33 cellular contexts compared by ENCODE assay signal in the genomic region with DNA sequence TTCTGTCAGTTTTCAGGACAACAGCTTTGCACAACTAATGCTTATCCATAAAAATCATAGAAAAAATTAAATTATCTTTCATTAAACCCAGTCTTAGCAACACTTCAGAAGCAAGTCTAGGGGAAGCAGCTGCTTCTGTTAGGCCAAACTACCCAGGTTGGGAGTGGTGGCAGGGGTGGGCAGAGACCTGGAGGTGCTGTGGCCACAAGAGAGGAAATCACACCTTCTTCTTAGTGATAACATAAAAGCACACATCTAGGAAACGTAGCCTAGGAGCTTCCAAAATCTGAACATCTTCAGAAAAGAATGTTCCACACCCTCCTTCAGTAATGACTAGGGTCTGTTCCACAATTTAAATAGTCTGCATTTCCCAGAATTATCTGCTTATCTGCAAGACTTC. TPM values are rescaled to one million over a fixed set of nuclear protein-coding genes. Genes with fewer than 3 reads are reported as not detected.
"Had no signal": no experiment of that assay in that cellular context is flagged by ENCODE, and none has a peak within 500 bp of the region (broad histone marks: within the 10 kb centered on the region; RNA-seq: fewer than 3 reads in every experiment).

No MANE protein-coding gene starts in this region.

- H3K36me3 Mint-ChIP-seq: activated naive CD4-positive, alpha-beta T cell treated with anti-CD3 and anti-CD28 coated beads, Interleukin-2, amount 50 U/mL, for 72 hours had no signal

- H3K27ac Mint-ChIP-seq: activated B cell treated with CpG ODN at 0.5 μM for 24 hours; activated CD4-positive, alpha-beta T cell treated with anti-CD3 and anti-CD28 coated beads, Interleukin-2, amount 10 ng/mL, durations not matched to agents 24 days and 14 days; activated CD8-positive, alpha-beta T cell treated with anti-CD3 and anti-CD28 coated beads for 36 hours; activated naive CD4-positive, alpha-beta T cell treated with anti-CD3 and anti-CD28 coated beads for 36 hours; activated naive CD4-positive, alpha-beta T cell treated with anti-CD3 and anti-CD28 coated beads, Interleukin-2, amount 50 U/mL, for 72 hours; activated T-cell treated with anti-CD3 and anti-CD28 coated beads, Interleukin-2, amount 50 U/mL, for 72 hours; activated T-helper 1 cell treated with anti-CD3 and anti-CD28 coated beads, Interleukin-12 subunit alpha, Interleukin-12 subunit beta, Interleukin-2, Interleukin-4 antibody, amounts not matched to agents 30 ng/mL and 10 ng/mL and 1 ng/mL, durations not matched to agents 14 hours and 24 hours and 36 hours; activated T-helper 17 cell treated with anti-CD3 and anti-CD28 coated beads, Interleukin-2, amount 50 U/mL, for 72 hours; T-helper 1 cell treated with Interleukin-12 subunit alpha and Interleukin-12 subunit beta and Interleukin-4 antibody, amounts not matched to agents 30 μg/mL and 1 μg/mL, for 36 hours; T-helper 2 cell treated with Interferon-gamma antibody and Interleukin-4, amounts not matched to agents 5 μg/mL and 100 μg/mL, for 36 hours had no signal

- H3K9me3 Mint-ChIP-seq: activated B cell treated with CpG ODN at 0.5 μM for 24 hours; activated CD4-positive, alpha-beta T cell treated with anti-CD3 and anti-CD28 coated beads, Interleukin-2, amount 10 ng/mL, durations not matched to agents 24 days and 14 days; activated CD8-positive, alpha-beta T cell treated with anti-CD3 and anti-CD28 coated beads for 36 hours; activated naive CD4-positive, alpha-beta T cell treated with anti-CD3 and anti-CD28 coated beads for 36 hours; activated naive CD4-positive, alpha-beta T cell treated with anti-CD3 and anti-CD28 coated beads, Interleukin-2, amount 50 U/mL, for 72 hours; activated T-cell treated with anti-CD3 and anti-CD28 coated beads, Interleukin-2, amount 50 U/mL, for 4 hours; activated T-cell treated with anti-CD3 and anti-CD28 coated beads, Interleukin-2, amount 50 U/mL, for 72 hours; activated T-helper 1 cell treated with anti-CD3 and anti-CD28 coated beads, Interleukin-12 subunit alpha, Interleukin-12 subunit beta, Interleukin-2, Interleukin-4 antibody, amounts not matched to agents 30 ng/mL and 10 ng/mL and 1 ng/mL, durations not matched to agents 14 hours and 24 hours and 36 hours; activated T-helper 17 cell treated with anti-CD3 and anti-CD28 coated beads, Interleukin-2, amount 50 U/mL, for 72 hours; T-helper 1 cell treated with Interleukin-12 subunit alpha and Interleukin-12 subunit beta and Interleukin-4 antibody, amounts not matched to agents 30 μg/mL and 1 μg/mL, for 36 hours; T-helper 2 cell treated with Interferon-gamma antibody and Interleukin-4, amounts not matched to agents 5 μg/mL and 100 μg/mL, for 36 hours had no signal

- H3K4me3 ChIP-seq: adrenal gland, body of pancreas, breast epithelium had no signal

- H3K4me1 ChIP-seq: adrenal gland, body of pancreas, breast epithelium had no signal

- H3K36me3 ChIP-seq: adrenal gland, brain microvascular endothelial cell, breast epithelium had no signal

- H3K4me1 Mint-ChIP-seq: activated B cell treated with CpG ODN at 0.5 μM for 24 hours; activated T-helper 17 cell treated with anti-CD3 and anti-CD28 coated beads, Interleukin-2, amount 50 U/mL, for 72 hours had no signal

- H3K27ac ChIP-seq: adrenal gland, body of pancreas, brain microvascular endothelial cell, breast epithelium, VCaP had no signal

- DNase-seq: activated B cell treated with CpG ODN at 0.5 μM for 24 hours; activated CD4-positive, alpha-beta T cell treated with anti-CD3 and anti-CD28 coated beads for 4 hours; activated CD4-positive, alpha-beta T cell treated with anti-CD3 and anti-CD28 coated beads, Interleukin-2, amount 10 ng/mL, durations not matched to agents 24 days and 14 days; activated CD4-positive, alpha-beta T cell treated with anti-CD3 and anti-CD28 coated beads, Interleukin-2, amount 50 U/mL, for 1 hour; activated CD4-positive, alpha-beta T cell treated with anti-CD3 and anti-CD28 coated beads, Interleukin-2, amount 50 U/mL, for 4 hours; activated CD4-positive, CD25-positive, alpha-beta regulatory T cell treated with anti-CD3 and anti-CD28 coated beads, Interleukin-2, amount 50 U/mL, for 72 hours; activated CD8-positive, alpha-beta memory T cell treated with anti-CD3 and anti-CD28 coated beads, Interleukin-2, amount 50 U/mL, for 4 hours; activated CD8-positive, alpha-beta T cell treated with anti-CD3 and anti-CD28 coated beads for 36 hours; activated effector memory CD4-positive, alpha-beta T cell treated with anti-CD3 and anti-CD28 coated beads, Interleukin-2, amount 50 U/mL, for 16 hours; activated gamma-delta T cell treated with Interleukin-2 at 50 U/mL for 16 hours; activated naive CD4-positive, alpha-beta T cell; activated naive CD4-positive, alpha-beta T cell treated with anti-CD3 and anti-CD28 coated beads for 36 hours; activated naive CD4-positive, alpha-beta T cell treated with anti-CD3 and anti-CD28 coated beads, Interleukin-2, amount 50 U/mL, for 16 hours; activated T-cell treated with anti-CD3 and anti-CD28 coated beads for 4 hours; activated T-cell treated with anti-CD3 and anti-CD28 coated beads, Interleukin-2, amount 50 U/mL, for 1 hour; activated T-cell treated with anti-CD3 and anti-CD28 coated beads, Interleukin-2, amount 50 U/mL, for 4 hours; activated T-cell treated with anti-CD3 and anti-CD28 coated beads, Interleukin-2, amount 50 U/mL, for 72 hours; adrenal gland; amniotic stem cell; aorta; body of pancreas; brain microvascular endothelial cell; central memory CD4-positive, alpha-beta T cell; T-helper 2 cell; T-helper 9 cell had no signal

- H3K9me3 ChIP-seq: adrenal gland, body of pancreas, breast epithelium had no signal

- H3K4me3 Mint-ChIP-seq: activated B cell treated with CpG ODN at 0.5 μM for 24 hours; activated CD4-positive, alpha-beta T cell treated with anti-CD3 and anti-CD28 coated beads, Interleukin-2, amount 10 ng/mL, durations not matched to agents 24 days and 14 days; activated CD8-positive, alpha-beta T cell treated with anti-CD3 and anti-CD28 coated beads for 36 hours; activated naive CD4-positive, alpha-beta T cell treated with anti-CD3 and anti-CD28 coated beads for 36 hours; activated T-cell treated with anti-CD3 and anti-CD28 coated beads, Interleukin-2, amount 50 U/mL, for 4 hours; activated T-cell treated with anti-CD3 and anti-CD28 coated beads, Interleukin-2, amount 50 U/mL, for 72 hours; activated T-helper 1 cell treated with anti-CD3 and anti-CD28 coated beads, Interleukin-12 subunit alpha, Interleukin-12 subunit beta, Interleukin-2, Interleukin-4 antibody, amounts not matched to agents 30 ng/mL and 10 ng/mL and 1 ng/mL, durations not matched to agents 14 hours and 24 hours and 36 hours; activated T-helper 17 cell treated with anti-CD3 and anti-CD28 coated beads, Interleukin-2, amount 50 U/mL, for 72 hours; T-helper 1 cell treated with Interleukin-12 subunit alpha and Interleukin-12 subunit beta and Interleukin-4 antibody, amounts not matched to agents 30 μg/mL and 1 μg/mL, for 36 hours; T-helper 2 cell treated with Interferon-gamma antibody and Interleukin-4, amounts not matched to agents 5 μg/mL and 100 μg/mL, for 36 hours had no signal

- ATAC-seq: activated CD8-positive, alpha-beta T cell treated with anti-CD3 and anti-CD28 coated beads for 36 hours; activated T-cell treated with anti-CD3 and anti-CD28 coated beads, Interleukin-2, amount 50 U/mL, for 4 hours; activated T-cell treated with anti-CD3 and anti-CD28 coated beads, Interleukin-2, amount 50 U/mL, for 72 hours; activated T-helper 17 cell treated with anti-CD3 and anti-CD28 coated beads, Interleukin-2, amount 50 U/mL, for 72 hours; body of pancreas had no signal

- H3K27me3 ChIP-seq: adrenal gland, body of pancreas, brain microvascular endothelial cell, breast epithelium had no signal

- H3K27me3 Mint-ChIP-seq: activated CD4-positive, alpha-beta T cell treated with anti-CD3 and anti-CD28 coated beads, Interleukin-2, amount 10 ng/mL, durations not matched to agents 24 days and 14 days; activated CD8-positive, alpha-beta T cell treated with anti-CD3 and anti-CD28 coated beads for 36 hours; activated T-helper 17 cell treated with anti-CD3 and anti-CD28 coated beads, Interleukin-2, amount 50 U/mL, for 72 hours had no signal

RNA-seq across cellular contexts. Expression of a gene that starts 32.3 kb away (rescaled TPM):
- total RNA-seq: activated B cell treated with CpG ODN at 0.5 μM for 24 hours; activated CD4-positive, alpha-beta T cell treated with anti-CD3 and anti-CD28 coated beads, Interleukin-2, amount 10 ng/mL, durations not matched to agents 24 days and 14 days; activated CD8-positive, alpha-beta memory T cell treated with anti-CD3 and anti-CD28 coated beads for 36 hours; activated CD8-positive, alpha-beta T cell treated with anti-CD3 and anti-CD28 coated beads for 36 hours; activated naive CD4-positive, alpha-beta T cell treated with anti-CD3 and anti-CD28 coated beads for 36 hours; activated naive CD4-positive, alpha-beta T cell treated with anti-CD3 and anti-CD28 coated beads, Interleukin-2, amount 50 U/mL, for 72 hours; activated T-cell treated with anti-CD3 and anti-CD28 coated beads, Interleukin-2, amount 50 U/mL, for 4 hours; activated T-cell treated with anti-CD3 and anti-CD28 coated beads, Interleukin-2, amount 50 U/mL, for 72 hours; activated T-helper 1 cell treated with anti-CD3 and anti-CD28 coated beads, Interleukin-12 subunit alpha, Interleukin-12 subunit beta, Interleukin-2, Interleukin-4 antibody, amounts not matched to agents 30 ng/mL and 10 ng/mL and 1 ng/mL, durations not matched to agents 14 hours and 24 hours and 36 hours; activated T-helper 17 cell treated with anti-CD3 and anti-CD28 coated beads, Interleukin-2, amount 50 U/mL, for 72 hours had no signal
